In the genomic region with DNA sequence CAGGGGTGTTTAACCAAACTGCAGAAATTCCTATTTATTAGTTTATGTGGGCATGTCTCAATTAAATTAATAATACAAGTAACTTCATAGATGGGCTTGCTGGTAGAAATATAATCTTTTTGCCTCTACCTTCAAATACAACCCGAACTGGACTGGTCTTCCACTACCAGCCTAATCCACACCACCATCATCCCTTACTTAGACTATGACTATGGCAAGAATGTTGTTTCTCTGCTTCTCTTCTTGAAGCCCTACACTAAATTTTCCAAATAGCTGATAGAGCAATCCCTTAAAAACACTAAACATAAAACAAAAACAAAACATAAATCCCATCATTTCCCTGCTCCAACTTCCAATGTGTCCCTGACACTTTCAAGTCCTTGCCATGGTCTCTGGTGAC, we compare ENCODE assay signal across 18 cellular contexts.
"Had no signal": no experiment of that assay in that cellular context is flagged by ENCODE, and none has a peak within 500 bp of the region (broad histone marks: within the 10 kb centered on the region; RNA-seq: fewer than 3 reads in every experiment).

No MANE protein-coding gene starts in this region.

- H3K9me3 Mint-ChIP-seq: activated naive CD4-positive, alpha-beta T cell treated with anti-CD3 and anti-CD28 coated beads, Interleukin-2, amount 10 ng/mL, durations not matched to agents 7 days and 5 days; central memory CD8-positive, alpha-beta T cell; natural killer cell treated with Interleukin-12 subunit alpha and Interleukin-12 subunit beta and Interleukin-15 and Interleukin-18, amount 100 ng/mL, for 72 hours; type B pancreatic cell had no signal

- H3K27ac Mint-ChIP-seq: activated naive CD4-positive, alpha-beta T cell treated with anti-CD3 and anti-CD28 coated beads, Interleukin-2, amount 10 ng/mL, durations not matched to agents 7 days and 5 days; type B pancreatic cell had no signal

- H3K27me3 Mint-ChIP-seq: activated naive CD4-positive, alpha-beta T cell treated with anti-CD3 and anti-CD28 coated beads, Interleukin-2, amount 10 ng/mL, durations not matched to agents 7 days and 5 days; central memory CD8-positive, alpha-beta T cell; natural killer cell treated with Interleukin-12 subunit alpha and Interleukin-12 subunit beta and Interleukin-15 and Interleukin-18, amount 100 ng/mL, for 72 hours; type B pancreatic cell had no signal

- ATAC-seq: body of pancreas; natural killer cell treated with Interleukin-12 subunit alpha and Interleukin-12 subunit beta and Interleukin-15 and Interleukin-18, amount 100 ng/mL, for 72 hours; right cardiac atrium; stimulated activated naive CD8-positive, alpha-beta T cell treated with anti-CD3 and anti-CD28 coated beads, Interleukin-15, Interleukin-2, amounts not matched to agents 100 U/mL and 50 U/mL, for 24 hours had no signal

- H3K4me3 Mint-ChIP-seq: activated naive CD4-positive, alpha-beta T cell treated with anti-CD3 and anti-CD28 coated beads, Interleukin-2, amount 10 ng/mL, durations not matched to agents 7 days and 5 days; central memory CD8-positive, alpha-beta T cell; natural killer cell treated with Interleukin-12 subunit alpha and Interleukin-12 subunit beta and Interleukin-15 and Interleukin-18, amount 100 ng/mL, for 72 hours; type B pancreatic cell had no signal

- DNase-seq: activated CD4-positive, alpha-beta T cell treated with anti-CD3 and anti-CD28 coated beads, Interleukin-2, amount 50 U/mL, for 48 hours; activated CD4-positive, CD25-positive, alpha-beta regulatory T cell treated with anti-CD3 and anti-CD28 coated beads, Interleukin-2, amount 50 U/mL, for 72 hours; activated naive CD4-positive, alpha-beta T cell treated with anti-CD3 and anti-CD28 coated beads, Interleukin-2, amount 10 ng/mL, durations not matched to agents 7 days and 5 days; amygdala; body of pancreas; effector CD4-positive, alpha-beta T cell; foreskin fibroblast; glutamatergic neuron; kidney glomerular epithelial cell; mesendoderm; right cardiac atrium; small intestine; stimulated activated CD4-positive, alpha-beta T cell treated with anti-CD3 and anti-CD28 coated beads, Interleukin-4, amount 100 ng/mL, for 24 hours; stimulated activated naive CD8-positive, alpha-beta T cell treated with anti-CD3 and anti-CD28 coated beads, Interleukin-15, Interleukin-2, amounts not matched to agents 100 U/mL and 50 U/mL, for 24 hours; T-helper 9 cell had no signal
